1 cellular context compared by ENCODE assay signal in genomic region chr17:74393323-74393942, GRCh38.
TF ChIP-seq lines count a peak whose summit lies in the region.

No MANE protein-coding gene starts in this region.

TF ChIP-seq in GM23338, 12 proteins besides CTCF, POLR2A, EP300 and RAD21 (continued from another document):
- TF ChIP-seq ETS1 (IDR thresholded peaks at IDR 0.05) (no peak), REST (IDR thresholded peaks at IDR 0.05; ENCODE audit: unreplicated experiment) (no peak), POLR2AphosphoS5 (IDR thresholded peaks at IDR 0.05; ENCODE audit: low read depth) (no peak), ZNF331 (CRISPR knock-in tag; IDR thresholded peaks at IDR 0.05; ENCODE audit: low read depth) (no peak)
- TF ChIP-seq, protein P1, sequence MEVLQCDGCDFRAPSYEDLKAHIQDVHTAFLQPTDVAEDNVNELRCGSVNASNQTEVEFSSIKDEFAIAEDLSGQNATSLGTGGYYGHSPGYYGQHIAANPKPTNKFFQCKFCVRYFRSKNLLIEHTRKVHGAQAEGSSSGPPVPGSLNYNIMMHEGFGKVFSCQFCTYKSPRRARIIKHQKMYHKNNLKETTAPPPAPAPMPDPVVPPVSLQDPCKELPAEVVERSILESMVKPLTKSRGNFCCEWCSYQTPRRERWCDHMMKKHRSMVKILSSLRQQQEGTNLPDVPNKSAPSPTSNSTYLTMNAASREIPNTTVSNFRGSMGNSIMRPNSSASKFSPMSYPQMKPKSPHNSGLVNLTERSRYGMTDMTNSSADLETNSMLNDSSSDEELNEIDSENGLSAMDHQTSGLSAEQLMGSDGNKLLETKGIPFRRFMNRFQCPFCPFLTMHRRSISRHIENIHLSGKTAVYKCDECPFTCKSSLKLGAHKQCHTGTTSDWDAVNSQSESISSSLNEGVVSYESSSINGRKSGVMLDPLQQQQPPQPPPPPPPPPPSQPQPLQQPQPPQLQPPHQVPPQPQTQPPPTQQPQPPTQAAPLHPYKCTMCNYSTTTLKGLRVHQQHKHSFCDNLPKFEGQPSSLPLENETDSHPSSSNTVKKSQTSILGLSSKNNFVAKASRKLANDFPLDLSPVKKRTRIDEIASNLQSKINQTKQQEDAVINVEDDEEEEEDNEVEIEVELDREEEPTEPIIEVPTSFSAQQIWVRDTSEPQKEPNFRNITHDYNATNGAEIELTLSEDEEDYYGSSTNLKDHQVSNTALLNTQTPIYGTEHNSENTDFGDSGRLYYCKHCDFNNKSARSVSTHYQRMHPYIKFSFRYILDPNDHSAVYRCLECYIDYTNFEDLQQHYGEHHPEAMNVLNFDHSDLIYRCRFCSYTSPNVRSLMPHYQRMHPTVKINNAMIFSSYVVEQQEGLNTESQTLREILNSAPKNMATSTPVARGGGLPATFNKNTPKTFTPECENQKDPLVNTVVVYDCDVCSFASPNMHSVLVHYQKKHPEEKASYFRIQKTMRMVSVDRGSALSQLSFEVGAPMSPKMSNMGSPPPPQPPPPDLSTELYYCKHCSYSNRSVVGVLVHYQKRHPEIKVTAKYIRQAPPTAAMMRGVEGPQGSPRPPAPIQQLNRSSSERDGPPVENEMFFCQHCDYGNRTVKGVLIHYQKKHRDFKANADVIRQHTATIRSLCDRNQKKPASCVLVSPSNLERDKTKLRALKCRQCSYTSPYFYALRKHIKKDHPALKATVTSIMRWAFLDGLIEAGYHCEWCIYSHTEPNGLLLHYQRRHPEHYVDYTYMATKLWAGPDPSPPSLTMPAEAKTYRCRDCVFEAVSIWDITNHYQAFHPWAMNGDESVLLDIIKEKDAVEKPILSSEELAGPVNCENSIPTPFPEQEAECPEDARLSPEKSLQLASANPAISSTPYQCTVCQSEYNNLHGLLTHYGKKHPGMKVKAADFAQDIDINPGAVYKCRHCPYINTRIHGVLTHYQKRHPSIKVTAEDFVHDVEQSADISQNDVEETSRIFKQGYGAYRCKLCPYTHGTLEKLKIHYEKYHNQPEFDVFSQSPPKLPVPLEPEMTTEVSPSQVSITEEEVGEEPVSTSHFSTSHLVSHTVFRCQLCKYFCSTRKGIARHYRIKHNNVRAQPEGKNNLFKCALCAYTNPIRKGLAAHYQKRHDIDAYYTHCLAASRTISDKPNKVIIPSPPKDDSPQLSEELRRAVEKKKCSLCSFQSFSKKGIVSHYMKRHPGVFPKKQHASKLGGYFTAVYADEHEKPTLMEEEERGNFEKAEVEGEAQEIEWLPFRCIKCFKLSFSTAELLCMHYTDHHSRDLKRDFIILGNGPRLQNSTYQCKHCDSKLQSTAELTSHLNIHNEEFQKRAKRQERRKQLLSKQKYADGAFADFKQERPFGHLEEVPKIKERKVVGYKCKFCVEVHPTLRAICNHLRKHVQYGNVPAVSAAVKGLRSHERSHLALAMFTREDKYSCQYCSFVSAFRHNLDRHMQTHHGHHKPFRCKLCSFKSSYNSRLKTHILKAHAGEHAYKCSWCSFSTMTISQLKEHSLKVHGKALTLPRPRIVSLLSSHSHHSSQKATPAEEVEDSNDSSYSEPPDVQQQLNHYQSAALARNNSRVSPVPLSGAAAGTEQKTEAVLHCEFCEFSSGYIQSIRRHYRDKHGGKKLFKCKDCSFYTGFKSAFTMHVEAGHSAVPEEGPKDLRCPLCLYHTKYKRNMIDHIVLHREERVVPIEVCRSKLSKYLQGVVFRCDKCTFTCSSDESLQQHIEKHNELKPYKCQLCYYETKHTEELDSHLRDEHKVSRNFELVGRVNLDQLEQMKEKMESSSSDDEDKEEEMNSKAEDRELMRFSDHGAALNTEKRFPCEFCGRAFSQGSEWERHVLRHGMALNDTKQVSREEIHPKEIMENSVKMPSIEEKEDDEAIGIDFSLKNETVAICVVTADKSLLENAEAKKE (CRISPR knock-in tag; IDR thresholded peaks at IDR 0.05), result no peak
